ENCODE assay signal across 9 cellular contexts in the genomic region with DNA sequence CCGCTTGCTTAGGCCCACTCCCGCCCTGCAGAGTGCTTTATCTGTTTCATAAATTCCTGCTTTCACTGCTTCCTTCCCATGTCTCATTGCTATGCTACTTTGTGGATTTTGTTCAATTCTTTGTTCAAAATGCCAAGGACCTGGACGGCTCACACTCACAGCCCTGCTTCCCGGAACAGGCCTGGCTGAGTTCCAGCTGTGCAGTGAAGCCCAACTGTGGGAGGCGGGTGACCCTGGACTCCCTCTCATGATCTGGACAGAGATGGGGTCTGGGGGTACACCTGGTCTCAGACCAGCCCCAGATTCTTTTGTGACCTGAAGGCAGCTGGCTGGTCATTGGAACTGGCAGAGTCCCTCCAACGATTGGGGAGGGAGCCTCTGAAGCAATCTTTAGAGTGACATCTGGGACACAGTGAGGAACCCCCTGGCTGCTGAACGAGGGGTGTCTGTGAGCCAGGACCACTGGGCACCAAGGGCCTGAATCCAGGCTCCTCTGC. TPM values are rescaled to one million over a fixed set of nuclear protein-coding genes. Genes with fewer than 3 reads are reported as not detected.
DNase-seq lines count a peak whose midpoint lies in the region; ATAC-seq, FAIRE-seq and TF ChIP-seq lines count a peak whose summit lies in the region.
"Not testable (repeated sequence)": the region's sequence is repeated elsewhere in the genome, so short reads cannot be mapped to it uniquely, and the experiment has no call there.
"Had no signal": no experiment of that assay in that cellular context is flagged by ENCODE, and none has a peak within 500 bp of the region (broad histone marks: within the 10 kb centered on the region; RNA-seq: fewer than 3 reads in every experiment).

No MANE protein-coding gene starts in this region.

- not testable (repeated sequence) for BruUV-seq in endothelial cell of umbilical vein (replicated peaks; lab: Mats Ljungman, UMichigan)

- H3K79me2 ChIP-seq in endothelial cell of umbilical vein (ENCODE audit: control insufficient read depth, insufficient read depth, low read length), result not testable (repeated sequence)

- not testable (repeated sequence) for H3K9ac ChIP-seq in endothelial cell of umbilical vein (replicated peaks; ENCODE audit: extremely low read depth, insufficient read depth, low read length)

- H3K36me3 ChIP-seq in Peyer's patch; body of pancreas (replicated peaks in 1 of 2; ENCODE audit: insufficient read depth in 1 of 2, low read depth in 2 of 2); endothelial cell of umbilical vein (ENCODE audit: control insufficient read depth in 2 of 2, extremely low read depth in 1 of 2, insufficient read depth in 2 of 2, low read length in 2 of 2); upper lobe of right lung: not testable (repeated sequence)

- H3K9me3 ChIP-seq in Peyer's patch; body of pancreas; endothelial cell of umbilical vein (replicated peaks; ENCODE audit: control insufficient read depth, insufficient read depth, low read length); upper lobe of right lung: not testable (repeated sequence)

- not testable (repeated sequence) for H3K27me3 ChIP-seq in Peyer's patch; body of pancreas; endothelial cell of umbilical vein (ENCODE audit: control insufficient read depth in 2 of 2, insufficient read depth in 2 of 2, low read length in 2 of 2); upper lobe of right lung

- H3K27me3 Mint-ChIP-seq in CD14-positive monocyte (ENCODE audit: low read depth in 3 of 3), result peaks cover 7 to 20% (median 13%) of the 10 kb centered on the region in 3 donors

- intact Hi-C loops in CD14-positive monocyte (cut with micrococcal nuclease); body of pancreas (cut with DNase I); endothelial cell of umbilical vein (cut with micrococcal nuclease); left ventricle myocardium superior (cut with micrococcal nuclease); upper lobe of right lung (cut with DNase I): not testable (repeated sequence)

- H3K9me3 Mint-ChIP-seq in CD14-positive monocyte, result not testable (repeated sequence)

- POLR2A ChIA-PET in endothelial cell of umbilical vein (lab: Charles Lee), result not testable (repeated sequence)

- 20 to 24% methylated on average over 6 to 7 of the region's 7 CpGs for WGBS in body of pancreas, 2 donors

- not testable (repeated sequence) for H3K4me1 Mint-ChIP-seq in CD14-positive monocyte

- H3K4me2 ChIP-seq in endothelial cell of umbilical vein (ENCODE audit: insufficient read depth, low read length), result not testable (repeated sequence)

- H3K4me3 Mint-ChIP-seq in CD14-positive monocyte, result not testable (repeated sequence)

- DNase-seq in CD14-positive monocyte (ENCODE audit: low spot score) (peak; percentile 16), Peyer's patch (peak in 2 of 3 donors; percentile 20 to 32), body of pancreas (peak in 3 of 4 donors; percentile 22 to 38 (median 37)), endothelial cell of umbilical vein (ENCODE audit: low read depth, low spot score) (peak; percentile 65), lung microvascular endothelial cell (ENCODE audit: low read depth in 2 of 2) (peak; percentile 24 to 39), pons (ENCODE audit: low spot score) (peak; percentile 16), upper lobe of right lung (peak; percentile 64)
- not testable (repeated sequence) for DNase-seq in left ventricle myocardium superior

- not testable (repeated sequence) for H3K4me3 ChIP-seq in Peyer's patch; body of pancreas; endothelial cell of umbilical vein (replicated peaks in 1 of 3; ENCODE audit: insufficient read depth in 1 of 3, low read depth in 1 of 3, low read length in 3 of 3); upper lobe of right lung

- not testable (repeated sequence) for H2AFZ ChIP-seq in endothelial cell of umbilical vein (ENCODE audit: low read depth, low read length)

- not testable (repeated sequence) for TF ChIP-seq CTCF in CD14-positive monocyte (IDR thresholded peaks at IDR 0.05); Peyer's patch (IDR thresholded peaks at IDR 0.05); body of pancreas (IDR thresholded peaks at IDR 0.05); endothelial cell of umbilical vein (IDR thresholded peaks at IDR 0.05; ENCODE audit: extremely low read depth in 1 of 2, insufficient read depth in 1 of 2, low read depth in 1 of 2, low read length in 2 of 2); upper lobe of right lung (IDR thresholded peaks at IDR 0.05)

- ATAC-seq in body of pancreas, result peak; percentile 70
- peak; percentile 39 for ATAC-seq in left ventricle myocardium superior
- ATAC-seq in upper lobe of right lung, result peak; percentile 37

- not testable (repeated sequence) for H4K20me1 ChIP-seq in endothelial cell of umbilical vein (replicated peaks; ENCODE audit: control insufficient read depth, extremely low read depth, insufficient read depth, low read length)

- H3K27ac ChIP-seq in Peyer's patch; endothelial cell of umbilical vein (ENCODE audit: insufficient read depth, low read depth, low read length); upper lobe of right lung: not testable (repeated sequence)
- peak overlapping the region in 1 of 4 donors; percentile 24 for H3K27ac ChIP-seq in body of pancreas

- H3K4me1 ChIP-seq in Peyer's patch; body of pancreas; endothelial cell of umbilical vein (ENCODE audit: control insufficient read depth, extremely low read depth, insufficient read depth, low read length); upper lobe of right lung: not testable (repeated sequence)

- dilution Hi-C loops in endothelial cell of umbilical vein (cut with MboI; ENCODE audit: extremely low pct_ligation_motif_present, low sequenced_read_pairs), result not testable (repeated sequence)

- H3K27ac Mint-ChIP-seq in CD14-positive monocyte, result not testable (repeated sequence)

- CTCF ChIA-PET in endothelial cell of umbilical vein (lab: Charles Lee), result not testable (repeated sequence)

- TF ChIP-seq POLR2A in Peyer's patch (IDR thresholded peaks at IDR 0.05); body of pancreas (IDR thresholded peaks at IDR 0.05); endothelial cell of umbilical vein (IDR thresholded peaks at IDR 0.05; ENCODE audit: low read depth, low read length): not testable (repeated sequence)

- H3K36me3 Mint-ChIP-seq in CD14-positive monocyte, result not testable (repeated sequence)

- FAIRE-seq in endothelial cell of umbilical vein (lab: Jason Lieb, UNC), result peak; percentile 95

- H3K9me1 ChIP-seq in endothelial cell of umbilical vein (replicated peaks; ENCODE audit: control insufficient read depth, extremely low read depth, insufficient read depth, low read length), result not testable (repeated sequence)

RNA-seq across cellular contexts. Expression of gene NPIPB15, which starts 20.5 kb away (rescaled TPM):
- polyA plus RNA-seq in CD14-positive monocyte, result not detected
- 10 to 100 TPM in 2 of 4 donors, 1 to 10 TPM in 1, not detected in 1; 8.4 to 35.2 (median 19.0) TPM for total RNA-seq in Peyer's patch
- total RNA-seq in body of pancreas, result 10 to 100 TPM in 1 of 2 donors, not detected in 1; 63.3 TPM
- 3.8 and 4.4 TPM in 2 replicates for total RNA-seq in endothelial cell of umbilical vein
- 5.7 and 6.9 TPM in 2 replicates for polyA plus RNA-seq in endothelial cell of umbilical vein
- 0.76 and 1.4 TPM in 2 replicates for polyA plus RNA-seq in endothelial cell of umbilical vein (2011; cell fraction: cytosol; rRNA removed)
- polyA plus RNA-seq in endothelial cell of umbilical vein (2011; cell fraction: nucleus; rRNA removed), result 36.2 and 40.1 TPM in 2 replicates
- polyA plus RNA-seq in endothelial cell of umbilical vein (2012), result not detected in 2 replicates
- polyA minus RNA-seq in endothelial cell of umbilical vein, result 3.2 and 4.6 TPM in 2 replicates
- polyA minus RNA-seq in endothelial cell of umbilical vein (2011; cell fraction: cytosol; rRNA and poly(A)+ RNA removed), result 0.82 TPM
- polyA minus RNA-seq in endothelial cell of umbilical vein (2011; cell fraction: nucleus; rRNA and poly(A)+ RNA removed), result 4.5 and 6.1 TPM in 2 replicates
- total RNA-seq in left ventricle myocardium superior, result not detected
- not detected in 2 replicates for total RNA-seq in lung microvascular endothelial cell
- total RNA-seq in upper lobe of right lung, result not detected
- total RNA-seq: fibroblast of lung had no signal

RNA-seq across cellular contexts. Expression of gene CLEC18B, which starts 24.7 kb away (rescaled TPM):
- polyA plus RNA-seq in CD14-positive monocyte, result not detected
- total RNA-seq in Peyer's patch, result 1 to 10 TPM in 2 of 4 donors, under 1 TPM in 1, not detected in 1; 0.57 to 1.8 (median 1.2) TPM
- under 1 TPM in 1 of 2 donors, not detected in 1; 0.26 TPM for total RNA-seq in body of pancreas
- 0.25 and 0.49 TPM in 2 replicates for total RNA-seq in endothelial cell of umbilical vein
- polyA plus RNA-seq in endothelial cell of umbilical vein, result 0.06 TPM in 1 of 2 replicates, not detected in the other
- not detected in 2 replicates for polyA plus RNA-seq in endothelial cell of umbilical vein (2011; cell fraction: cytosol; rRNA removed)
- polyA plus RNA-seq in endothelial cell of umbilical vein (2011; cell fraction: nucleus; rRNA removed), result 0.34 and 0.74 TPM in 2 replicates
- not detected in 2 replicates for polyA plus RNA-seq in endothelial cell of umbilical vein (2012)
- polyA minus RNA-seq in endothelial cell of umbilical vein, result not detected in 2 replicates
- not detected for polyA minus RNA-seq in endothelial cell of umbilical vein (2011; cell fraction: cytosol; rRNA and poly(A)+ RNA removed)
- polyA minus RNA-seq in endothelial cell of umbilical vein (2011; cell fraction: nucleus; rRNA and poly(A)+ RNA removed), result 0.77 TPM in 1 of 2 replicates, not detected in the other
- total RNA-seq in left ventricle myocardium superior, result not detected
- under 0.01 and 0.22 TPM in 2 replicates for total RNA-seq in lung microvascular endothelial cell
- total RNA-seq in upper lobe of right lung, result not detected
